In genomic region chr12:123351349-123351748, GRCh38 we compare ENCODE assay signal across 27 cellular contexts. TPM values are rescaled to one million over a fixed set of nuclear protein-coding genes. Genes with fewer than 3 reads are reported as not detected.
DNase-seq lines count a peak whose midpoint lies in the region; ATAC-seq, FAIRE-seq and TF ChIP-seq lines count a peak whose summit lies in the region.
"Had no signal": no experiment of that assay in that cellular context is flagged by ENCODE, and none has a peak within 500 bp of the region (broad histone marks: within the 10 kb centered on the region; RNA-seq: fewer than 3 reads in every experiment).

No MANE protein-coding gene starts in this region.

- H3K23ac ChIP-seq in H1 (ENCODE audit: insufficient read length) = no peak overlapping the region

- H3K9me3 ChIP-seq in H1 (ENCODE audit: insufficient read depth in 2 of 2, low read depth in 1 of 2, low read length in 1 of 2) = no peaks in the 10 kb centered on the region
- H3K9me3 ChIP-seq: esophagus squamous epithelium, prostate gland, sigmoid colon, suprapubic skin had no signal

- H3K4me1 Mint-ChIP-seq in natural killer cell treated with Interleukin-12 subunit alpha and Interleukin-12 subunit beta and Interleukin-15 and Interleukin-18, amount 100 ng/mL, for 72 hours (ENCODE audit: low read depth in 2 of 2) = peaks cover 21 to 24% of the 10 kb centered on the region in 2 donors
- H3K4me1 Mint-ChIP-seq in natural killer cell = peaks cover 31 to 35% of the 10 kb centered on the region in 2 donors

- H3K18ac ChIP-seq in H1 (ENCODE audit: extremely low read depth, low read length) = no peak overlapping the region

- WGBS in H1 (ENCODE audit: extremely low coverage in 1 of 2, insufficient coverage in 1 of 2, insufficient read length in 1 of 2, insufficient replicate concordance in 2 of 2, low coverage in 1 of 2, low lambda C conversion rate in 2 of 2, missing lambda C conversion rate in 1 of 2), 2 experiments = 96% methylated on average over 2 of the region's 2 CpGs; no CpG with 5 or more reads in 1 of the 2 experiments

- CTCF ChIA-PET in H1 (lab: Charles Lee; ENCODE audit: partially characterized antibody) = interaction anchor here (1.1 kb wide), 1 partner anchor 14 kb away, joined by 5 read pairs; the partner anchor contains the start of gene SBNO1

- peaks cover 9% of the 10 kb centered on the region; the same call in 1 of the 2 replicates for H3K79me1 ChIP-seq in H1 (ENCODE audit: low read depth, low read length)

- ATAC-seq in natural killer cell treated with Interleukin-12 subunit alpha and Interleukin-12 subunit beta and Interleukin-15 and Interleukin-18, amount 100 ng/mL, for 72 hours = no peak
- no peak for ATAC-seq in natural killer cell
- no peak for ATAC-seq in GM19351 (IDR thresholded peaks at IDR 0.05; ENCODE audit: unreplicated experiment)
- ATAC-seq in GM19324 (IDR thresholded peaks at IDR 0.05; ENCODE audit: low FRiP score, unreplicated experiment) = no peak
- ATAC-seq: GM12878; left cardiac atrium; Panc1; stimulated activated memory B cell treated with anti-CD40 and anti-IgM and Interleukin-4, amounts not matched to agents 10 μg/mL and 1 μg/mL and 100 μg/mL, for 72 hours had no signal

- no peak for FAIRE-seq in H1 (lab: Jason Lieb, UNC)
- FAIRE-seq: endometrium, frontal cortex, GM12878 had no signal

- no peak overlapping the region for H2AFZ ChIP-seq in H1 (ENCODE audit: low read length)

- H2BK12ac ChIP-seq in H1 (ENCODE audit: low read depth, low read length) = no peak overlapping the region

- no peak overlapping the region for H3K56ac ChIP-seq in H1 (replicated peaks; ENCODE audit: insufficient read length, low read depth, low read length)

- H3K27ac ChIP-seq in H1 (ENCODE audit: low read depth, low read length) = no peak overlapping the region
- H3K27ac ChIP-seq: C4-2B, esophagus squamous epithelium, prostate gland, sigmoid colon, suprapubic skin had no signal

- intact Hi-C loops in natural killer cell (cut with micrococcal nuclease) = no loop called here

- no peaks in the 10 kb centered on the region for H3K4me1 ChIP-seq in H1 (replicated peaks in 1 of 4; ENCODE audit: control insufficient read depth in 3 of 4, insufficient read depth in 4 of 4, low read length in 3 of 4)
- H3K4me1 ChIP-seq: prostate gland, suprapubic skin had no signal

- no peak overlapping the region for H2BK15ac ChIP-seq in H1 (ENCODE audit: low read length)

- TF ChIP-seq EP300 in H1 (IDR thresholded peaks at IDR 0.05; ENCODE audit: borderline replicate concordance in 1 of 2, low read depth in 2 of 2, low read length in 2 of 2) = no peak

- peaks cover 6 to 8% of the 10 kb centered on the region in 2 experiments for H4K20me1 ChIP-seq in H1 (replicated peaks in 1 of 2; ENCODE audit: control insufficient read depth in 1 of 2, insufficient read depth in 2 of 2, low read length in 2 of 2)

- H3K4me3 ChIP-seq in NB4 (ENCODE audit: low read depth, low read length) = no peak overlapping the region
- H3K4me3 ChIP-seq in H1 (ENCODE audit: extremely low read depth in 1 of 4, insufficient read depth in 2 of 4, low read depth in 3 of 4, low read length in 4 of 4) = no peak overlapping the region
- H3K4me3 ChIP-seq: esophagus squamous epithelium, GM12878, prostate gland, sigmoid colon, suprapubic skin had no signal

- H3K36me3 ChIP-seq in H1 (ENCODE audit: control insufficient read depth in 2 of 4, insufficient read depth in 4 of 4, low read length in 3 of 4) = peaks cover 3 to 24% (median 8%) of the 10 kb centered on the region in 4 experiments; a peak in 5 of 8 replicates
- H3K36me3 ChIP-seq: prostate gland had no signal

- no peak overlapping the region for H2BK20ac ChIP-seq in H1 (ENCODE audit: low read length)

- H3K4me2 ChIP-seq in H1 (ENCODE audit: insufficient read depth in 1 of 2, low read depth in 2 of 2, low read length in 2 of 2) = no peak overlapping the region

- peaks cover 18 to 72% of the 10 kb centered on the region in 2 experiments for H3K79me2 ChIP-seq in H1 (ENCODE audit: control insufficient read depth in 1 of 2, insufficient read depth in 2 of 2, low read length in 2 of 2)

- POLR2A ChIA-PET in H1 (lab: Charles Lee; ENCODE audit: partially characterized antibody) = interaction anchor here (1.4 to 2.1 kb wide), 2 partner anchors 9 to 14 kb away, joined by 4 to 6 read pairs; no protein-coding TSS in a partner anchor

- H3K36me3 Mint-ChIP-seq in natural killer cell treated with Interleukin-12 subunit alpha and Interleukin-12 subunit beta and Interleukin-15 and Interleukin-18, amount 100 ng/mL, for 72 hours = no peaks in the 10 kb centered on the region
- H3K36me3 Mint-ChIP-seq in natural killer cell = no peaks in the 10 kb centered on the region

- no peak overlapping the region for H4K5ac ChIP-seq in H1 (ENCODE audit: insufficient read length, low read depth, low read length)

- no peak overlapping the region for H2BK120ac ChIP-seq in H1 (replicated peaks; ENCODE audit: low read depth, low read length)

- peak overlapping the region; percentile 12 to 76 for H3K27ac Mint-ChIP-seq in natural killer cell treated with Interleukin-12 subunit alpha and Interleukin-12 subunit beta and Interleukin-15 and Interleukin-18, amount 100 ng/mL, for 72 hours
- H3K27ac Mint-ChIP-seq in natural killer cell = no peak overlapping the region
- H3K27ac Mint-ChIP-seq: activated CD4-positive, alpha-beta memory T cell treated with anti-CD3 and anti-CD28 coated beads, Interleukin-2, amount 10 ng/mL, durations not matched to agents 7 days and 5 days; stimulated activated memory B cell treated with anti-CD40 and anti-IgM and Interleukin-4, amounts not matched to agents 10 μg/mL and 1 μg/mL and 100 μg/mL, for 72 hours had no signal

- H3K14ac ChIP-seq in H1 (ENCODE audit: insufficient read length) = no peak overlapping the region

- H3K27me3 Mint-ChIP-seq in natural killer cell treated with Interleukin-12 subunit alpha and Interleukin-12 subunit beta and Interleukin-15 and Interleukin-18, amount 100 ng/mL, for 72 hours = no peaks in the 10 kb centered on the region
- H3K27me3 Mint-ChIP-seq in natural killer cell (ENCODE audit: low read depth in 2 of 2) = no peaks in the 10 kb centered on the region
- H3K27me3 Mint-ChIP-seq: activated CD4-positive, alpha-beta memory T cell treated with anti-CD3 and anti-CD28 coated beads, Interleukin-2, amount 10 ng/mL, durations not matched to agents 7 days and 5 days; stimulated activated memory B cell treated with anti-CD40 and anti-IgM and Interleukin-4, amounts not matched to agents 10 μg/mL and 1 μg/mL and 100 μg/mL, for 72 hours had no signal

- no peak for TF ChIP-seq POLR2A in NB4 (IDR thresholded peaks at IDR 0.05; ENCODE audit: extremely low read depth, insufficient read length)
- TF ChIP-seq POLR2A in H1 (IDR thresholded peaks at IDR 0.05; ENCODE audit: control extremely low read depth in 1 of 2, low read depth in 2 of 2, low read length in 2 of 2) = no peak

- no peak overlapping the region for H3K9ac ChIP-seq in H1 (replicated peaks in 1 of 4; ENCODE audit: extremely low read depth in 1 of 4, low read depth in 3 of 4, low read length in 3 of 4)

- DNase-seq in natural killer cell treated with Interleukin-12 subunit alpha and Interleukin-12 subunit beta and Interleukin-15 and Interleukin-18, amount 100 ng/mL, for 72 hours (ENCODE audit: low spot score) = no peak
- DNase-seq in natural killer cell (no peak), NB4 (ENCODE audit: low read depth) (peak; percentile 49), H1 (ENCODE audit: low read depth in 1 of 2, low spot score in 2 of 2) (no peak), NCI-H510A treated with DMSO at 0.1 percent for 48 hours (lab: John Stamatoyannopoulos, UW) (no peak)
- DNase-seq: activated CD4-positive, alpha-beta memory T cell treated with anti-CD3 and anti-CD28 coated beads, Interleukin-2, amount 10 ng/mL, durations not matched to agents 7 days and 5 days; activated CD4-positive, CD25-positive, alpha-beta regulatory T cell; central memory CD4-positive, alpha-beta T cell; esophagus squamous epithelium; KBM-7; left cardiac atrium; NCI-H1417; NCI-H2029 treated with DMSO at 0.1 percent for 48 hours; NCI-H226; SHP77 treated with DMSO at 0.1 percent for 48 hours; sigmoid colon; stimulated activated CD4-positive, alpha-beta T cell treated with anti-CD3 and anti-CD28 coated beads, Interleukin-4, amount 100 ng/mL, for 24 hours had no signal

- TF ChIP-seq RAD21 in H1 (IDR thresholded peaks at IDR 0.05 in 1 of 2, conservative IDR thresholded peaks at IDR 0.05 in 1 of 2; ENCODE audit: low read depth in 2 of 2, low read length in 2 of 2) = no peak

- no peak overlapping the region for H3K4ac ChIP-seq in H1 (replicated peaks; ENCODE audit: insufficient read length, low read depth, low read length)

- no peak overlapping the region for H2AK5ac ChIP-seq in H1 (ENCODE audit: low read depth, low read length)

- no peaks in the 10 kb centered on the region for H3K9me3 Mint-ChIP-seq in natural killer cell treated with Interleukin-12 subunit alpha and Interleukin-12 subunit beta and Interleukin-15 and Interleukin-18, amount 100 ng/mL, for 72 hours
- no peaks in the 10 kb centered on the region for H3K9me3 Mint-ChIP-seq in natural killer cell
- H3K9me3 Mint-ChIP-seq: activated CD4-positive, alpha-beta memory T cell treated with anti-CD3 and anti-CD28 coated beads, Interleukin-2, amount 10 ng/mL, durations not matched to agents 7 days and 5 days; stimulated activated memory B cell treated with anti-CD40 and anti-IgM and Interleukin-4, amounts not matched to agents 10 μg/mL and 1 μg/mL and 100 μg/mL, for 72 hours had no signal

- no peak overlapping the region for H2BK5ac ChIP-seq in H1 (ENCODE audit: low read depth, low read length)

- no peak overlapping the region for H4K8ac ChIP-seq in H1 (ENCODE audit: extremely low read depth, insufficient read depth, low read length)

- TF ChIP-seq CTCF in natural killer cell (IDR thresholded peaks at IDR 0.05) = no peak
- TF ChIP-seq CTCF in NB4 (IDR thresholded peaks at IDR 0.05; ENCODE audit: low read depth, low read length) = no peak
- no peak for TF ChIP-seq CTCF in H1 (IDR thresholded peaks at IDR 0.05; ENCODE audit: control extremely low read depth in 1 of 3, insufficient read depth in 1 of 3, low read depth in 1 of 3, low read length in 3 of 3)

- H4K91ac ChIP-seq in H1 (replicated peaks; ENCODE audit: insufficient read length, low read length) = no peak overlapping the region

- H3K27me3 ChIP-seq in H1 (replicated peaks in 1 of 4; ENCODE audit: control insufficient read depth in 3 of 4, extremely low read depth in 1 of 4, insufficient read depth in 3 of 4, low read length in 3 of 4) = no peaks in the 10 kb centered on the region
- H3K27me3 ChIP-seq: esophagus squamous epithelium, sigmoid colon, suprapubic skin had no signal

- H3K4me3 Mint-ChIP-seq in natural killer cell treated with Interleukin-12 subunit alpha and Interleukin-12 subunit beta and Interleukin-15 and Interleukin-18, amount 100 ng/mL, for 72 hours = no peak overlapping the region
- no peak overlapping the region for H3K4me3 Mint-ChIP-seq in natural killer cell
- H3K4me3 Mint-ChIP-seq: activated CD4-positive, alpha-beta memory T cell treated with anti-CD3 and anti-CD28 coated beads, Interleukin-2, amount 10 ng/mL, durations not matched to agents 7 days and 5 days; stimulated activated memory B cell treated with anti-CD40 and anti-IgM and Interleukin-4, amounts not matched to agents 10 μg/mL and 1 μg/mL and 100 μg/mL, for 72 hours had no signal

- no peaks in the 10 kb centered on the region for H3K23me2 ChIP-seq in H1 (ENCODE audit: low read depth, low read length)

RNA-seq across cellular contexts. Expression of gene SBNO1, which starts 13.3 kb away (rescaled TPM):
- 10 to 100 TPM; 44.8 to 49.0 TPM for total RNA-seq in natural killer cell treated with Interleukin-12 subunit alpha and Interleukin-12 subunit beta and Interleukin-15 and Interleukin-18, amount 100 ng/mL, for 72 hours
- 10 to 100 TPM; 30.7 to 40.3 (median 34.3) TPM for total RNA-seq in natural killer cell
- total RNA-seq in H1 (2021; fragmentation: NEBNext Ultra II Directional; extraction: Animal tissue kit (Norgen Biotek cat#: 25700)) = 53.6 and 57.7 TPM in 2 replicates
- polyA plus RNA-seq in H1 (2011; rRNA removed) = 4.3 and 6.7 TPM in 2 replicates
- polyA plus RNA-seq in H1 (2011; cell fraction: cytosol; rRNA removed) = 7.8 TPM
- 4.8 TPM for polyA plus RNA-seq in H1 (2011; cell fraction: nucleus; rRNA removed)
- polyA plus RNA-seq in H1 (2012, experiment 1 of 2) = 13.3 to 25.8 TPM (median 16.9 TPM) in 4 replicates
- 0.97 TPM for polyA plus RNA-seq in H1 (2012, experiment 2 of 2)
- polyA plus RNA-seq in H1 (2013, experiment 1 of 2) = 25.0 TPM
- polyA plus RNA-seq in H1 (2013, experiment 2 of 2) = 25.7 TPM
- 31.3 and 36.2 TPM in 2 replicates for polyA minus RNA-seq in H1 (2011; rRNA and poly(A)+ RNA removed)
- polyA minus RNA-seq in H1 (2011; cell fraction: cytosol; rRNA and poly(A)+ RNA removed) = 21.4 TPM
- polyA minus RNA-seq in H1 (2011; cell fraction: nucleus; rRNA and poly(A)+ RNA removed) = 19.7 TPM

RNA-seq across cellular contexts. Expression of gene KMT5A, which starts 32.6 kb away (rescaled TPM):
- 10 to 100 TPM; 67.2 to 95.6 TPM for total RNA-seq in natural killer cell treated with Interleukin-12 subunit alpha and Interleukin-12 subunit beta and Interleukin-15 and Interleukin-18, amount 100 ng/mL, for 72 hours
- 10 to 100 TPM; 24.9 to 50.2 (median 48.7) TPM for total RNA-seq in natural killer cell
- total RNA-seq in H1 (2021; fragmentation: NEBNext Ultra II Directional; extraction: Animal tissue kit (Norgen Biotek cat#: 25700)) = 14.7 and 17.2 TPM in 2 replicates
- 7.0 and 8.1 TPM in 2 replicates for polyA plus RNA-seq in H1 (2011; rRNA removed)
- 10.3 TPM for polyA plus RNA-seq in H1 (2011; cell fraction: cytosol; rRNA removed)
- polyA plus RNA-seq in H1 (2011; cell fraction: nucleus; rRNA removed) = 18.0 TPM
- polyA plus RNA-seq in H1 (2012, experiment 1 of 2) = 12.3 to 22.0 TPM (median 13.9 TPM) in 4 replicates
- 7.3 TPM for polyA plus RNA-seq in H1 (2012, experiment 2 of 2)
- polyA plus RNA-seq in H1 (2013, experiment 1 of 2) = 20.8 TPM
- polyA plus RNA-seq in H1 (2013, experiment 2 of 2) = 17.9 TPM
- 5.5 and 7.7 TPM in 2 replicates for polyA minus RNA-seq in H1 (2011; rRNA and poly(A)+ RNA removed)
- polyA minus RNA-seq in H1 (2011; cell fraction: cytosol; rRNA and poly(A)+ RNA removed) = 5.6 TPM
- polyA minus RNA-seq in H1 (2011; cell fraction: nucleus; rRNA and poly(A)+ RNA removed) = 14.2 TPM

Comparison
In these comparisons a context has a peak if more than half of its experiments do, and no peak if none do; other contexts are left out.
1. H3K27ac Mint-ChIP-seq: peak in natural killer cell treated with Interleukin-12 subunit alpha and Interleukin-12 subunit beta and Interleukin-15 and Interleukin-18, amount 100 ng/mL, for 72 hours (2 of 2); none in natural killer cell (0 of 2).